In the genomic region with DNA sequence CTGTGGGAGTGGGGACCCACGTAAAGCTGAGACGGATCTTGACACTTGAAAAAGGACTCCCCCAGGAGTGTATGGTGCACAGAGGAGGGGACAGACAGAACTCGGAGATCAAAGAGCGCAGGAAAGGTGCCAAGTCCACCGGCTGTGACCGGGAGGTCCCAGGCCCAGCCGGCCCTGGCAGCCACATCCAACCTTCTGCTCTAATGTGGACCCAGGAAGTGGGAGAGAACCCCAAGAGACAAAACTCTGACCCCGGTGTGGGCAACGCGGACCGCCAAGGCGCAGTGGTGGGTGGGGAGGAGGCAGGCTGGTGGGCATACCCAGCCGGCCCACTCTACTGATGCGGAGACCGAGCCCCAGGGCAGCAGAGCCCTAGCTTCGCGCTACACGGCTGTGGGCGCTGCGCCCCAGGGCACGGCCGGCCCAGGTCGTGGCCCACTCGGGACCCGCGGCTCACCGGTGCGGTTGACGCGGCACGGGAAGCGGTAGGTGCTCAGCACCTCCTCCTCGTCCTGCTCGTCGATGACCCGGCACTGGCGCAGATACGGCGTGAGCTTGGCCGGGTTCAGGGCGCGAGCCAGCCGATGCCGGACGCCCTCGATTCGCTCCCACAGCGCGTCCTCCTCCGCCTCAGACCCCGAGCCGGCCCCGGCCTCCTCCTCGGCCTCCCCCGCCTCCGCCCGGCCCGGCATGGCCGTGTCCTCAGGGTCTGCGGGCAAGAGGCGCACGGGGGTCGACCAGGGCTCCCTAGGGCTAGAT, we compare ENCODE assay signal across 8 cellular contexts. TPM values are rescaled to one million over a fixed set of nuclear protein-coding genes. Genes with fewer than 3 reads are reported as not detected.
A peak's percentile ranks its signal among the peaks of the same experiment; 100 is the strongest.
DNase-seq lines count a peak whose midpoint lies in the region; ATAC-seq and TF ChIP-seq lines count a peak whose summit lies in the region.

No MANE protein-coding gene starts in this region.

- peaks cover 4% of the 10 kb centered on the region for H4K20me1 ChIP-seq in osteoblast (ENCODE audit: insufficient read depth, low read length)

- no peak overlapping the region for H3K27ac Mint-ChIP-seq in CD4-positive, CD25-positive, alpha-beta regulatory T cell

- H3K4me1 Mint-ChIP-seq in CD4-positive, CD25-positive, alpha-beta regulatory T cell = peaks cover 0 to 10% (median 6%) of the 10 kb centered on the region in 4 donors

- H3K4me3 Mint-ChIP-seq in CD4-positive, CD25-positive, alpha-beta regulatory T cell = peak overlapping the region; percentile 26 to 87 (median 74)

- no peak for TF ChIP-seq POLR2A in esophagus squamous epithelium (IDR thresholded peaks at IDR 0.05)

- no peaks in the 10 kb centered on the region for H3K36me3 Mint-ChIP-seq in CD4-positive, CD25-positive, alpha-beta regulatory T cell

- H3K9me3 Mint-ChIP-seq in CD4-positive, CD25-positive, alpha-beta regulatory T cell = no peaks in the 10 kb centered on the region

- peak overlapping the region; percentile 70 for H2AFZ ChIP-seq in osteoblast (ENCODE audit: low read length)

- no peaks in the 10 kb centered on the region for H3K36me3 ChIP-seq in CD4-positive, CD25-positive, alpha-beta regulatory T cell (ENCODE audit: control insufficient read depth, insufficient read depth, low read length)
- H3K36me3 ChIP-seq in esophagus squamous epithelium (peaks cover 0 to 19% (median 0%) of the 10 kb centered on the region in 3 donors), osteoblast (ENCODE audit: insufficient read depth, low read length) (peaks cover 24% of the 10 kb centered on the region)

- H3K27ac ChIP-seq in CD4-positive, CD25-positive, alpha-beta regulatory T cell (ENCODE audit: insufficient read depth, low read length, poor library complexity, severe bottlenecking) = no peak overlapping the region
- H3K27ac ChIP-seq in esophagus squamous epithelium (peak overlapping the region; percentile 74 to 89 (median 83)), osteoblast (ENCODE audit: low read depth, low read length) (peak overlapping the region; percentile 41)

- WGBS in esophagus squamous epithelium, 2 donors = 14 to 16% methylated on average over 7 to 20 of the region's 63 CpGs

- no peak for TF ChIP-seq CTCF in esophagus squamous epithelium (IDR thresholded peaks at IDR 0.05)
- no peak for TF ChIP-seq CTCF in osteoblast (IDR thresholded peaks at IDR 0.05; ENCODE audit: extremely low read depth, low read depth, low read length)

- intact Hi-C loops in esophagus squamous epithelium (cut with DNase I) (no loop called here), posterior cingulate gyrus (cut with DNase I) (no loop called here)

- ATAC-seq in CD4-positive, CD25-positive, alpha-beta regulatory T cell (ENCODE audit: low read depth in 2 of 2) = peak in 1 of 2 donors; percentile 6
- ATAC-seq in GM21390 (IDR thresholded peaks at IDR 0.05; ENCODE audit: unreplicated experiment) (no peak), GM21360 (IDR thresholded peaks at IDR 0.05; ENCODE audit: unreplicated experiment) (no peak)

- H3K79me2 ChIP-seq in osteoblast (ENCODE audit: insufficient read depth, low read length) = peaks cover 18% of the 10 kb centered on the region

- no peak for DNase-seq in CD4-positive, CD25-positive, alpha-beta regulatory T cell
- peak; percentile 25 for DNase-seq in RPMI8226
- DNase-seq in esophagus squamous epithelium (lab: John Stamatoyannopoulos, UW) = no peak
- peak; percentile 54 for DNase-seq in osteoblast (ENCODE audit: insufficient read length, low spot score, missing footprints)
- no peak for DNase-seq in posterior cingulate gyrus
- no peak for DNase-seq in inferior parietal cortex (ENCODE audit: extremely low spot score)

- H3K9me3 ChIP-seq in CD4-positive, CD25-positive, alpha-beta regulatory T cell (ENCODE audit: control insufficient read depth in 2 of 2, low read length in 2 of 2) = no peaks in the 10 kb centered on the region
- H3K9me3 ChIP-seq in esophagus squamous epithelium (no peaks in the 10 kb centered on the region), osteoblast (ENCODE audit: low read depth, low read length) (no peaks in the 10 kb centered on the region)

- peaks cover 70% of the 10 kb centered on the region for H3K27me3 Mint-ChIP-seq in CD4-positive, CD25-positive, alpha-beta regulatory T cell

- H3K4me1 ChIP-seq in CD4-positive, CD25-positive, alpha-beta regulatory T cell (ENCODE audit: control insufficient read depth, insufficient read depth, low read length, poor library complexity, severe bottlenecking) = peaks cover 8% of the 10 kb centered on the region
- H3K4me1 ChIP-seq in esophagus squamous epithelium = peaks cover 9 to 38% (median 17%) of the 10 kb centered on the region in 3 donors
- H3K4me1 ChIP-seq in osteoblast (ENCODE audit: insufficient read depth, low read length) = peaks cover 6% of the 10 kb centered on the region

- H3K4me2 ChIP-seq in osteoblast (ENCODE audit: insufficient read depth, low read length) = peak overlapping the region; percentile 87

- peaks cover 15% of the 10 kb centered on the region for H3K27me3 ChIP-seq in CD4-positive, CD25-positive, alpha-beta regulatory T cell (ENCODE audit: control insufficient read depth, insufficient read depth, low read length)
- peaks cover 0 to 61% (median 0%) of the 10 kb centered on the region in 4 donors for H3K27me3 ChIP-seq in esophagus squamous epithelium
- no peaks in the 10 kb centered on the region for H3K27me3 ChIP-seq in osteoblast (ENCODE audit: insufficient read depth, low read length)

- H3K4me3 ChIP-seq in CD4-positive, CD25-positive, alpha-beta regulatory T cell (ENCODE audit: low read depth, low read length) = no peak overlapping the region
- H3K4me3 ChIP-seq in esophagus squamous epithelium (peak overlapping the region; percentile 51 to 83 (median 76)), osteoblast (ENCODE audit: insufficient read depth, low read length) (peak overlapping the region; percentile 81)

RNA-seq across cellular contexts. Expression of a gene that starts 0.5 kb away (rescaled TPM):
- not detected for total RNA-seq in CD4-positive, CD25-positive, alpha-beta regulatory T cell
- not detected for polyA plus RNA-seq in CD4-positive, CD25-positive, alpha-beta regulatory T cell
- total RNA-seq in esophagus squamous epithelium (10 to 100 TPM; 11.6 to 24.1 (median 20.9) TPM), osteoblast (11.9 and 12.7 TPM in 2 replicates)

RNA-seq across cellular contexts. Expression of a gene that starts 32.5 kb away (rescaled TPM):
- total RNA-seq in CD4-positive, CD25-positive, alpha-beta regulatory T cell = 148 TPM
- 100 to 1,000 TPM; 323 to 340 (median 327) TPM for polyA plus RNA-seq in CD4-positive, CD25-positive, alpha-beta regulatory T cell
- 10 to 100 TPM in 1 of 4 donors, 1 to 10 TPM in 3; 3.8 to 10.3 (median 7.9) TPM for total RNA-seq in esophagus squamous epithelium
- 0.29 and 0.72 TPM in 2 replicates for total RNA-seq in osteoblast

RNA-seq across cellular contexts. Expression of a gene that starts 41.6 kb away (rescaled TPM):
- total RNA-seq in CD4-positive, CD25-positive, alpha-beta regulatory T cell = not detected
- not detected for polyA plus RNA-seq in CD4-positive, CD25-positive, alpha-beta regulatory T cell
- total RNA-seq in esophagus squamous epithelium (10 to 100 TPM; 40.6 to 89.4 (median 53.8) TPM), osteoblast (28.6 and 35.5 TPM in 2 replicates)

Comparison
In these comparisons a context has a peak if more than half of its experiments do, and no peak if none do; other contexts are left out.
1. DNase-seq: peak in RPMI8226 (single experiment) and osteoblast (single experiment); none in CD4-positive, CD25-positive, alpha-beta regulatory T cell (0 of 3), esophagus squamous epithelium (single experiment), posterior cingulate gyrus (0 of 10) and inferior parietal cortex (single experiment).
2. RNA of a gene that starts 0.5 kb away (total RNA-seq): 11.6 to 24.1 TPM in esophagus squamous epithelium and 11.9 to 12.7 TPM in osteoblast; not detected in CD4-positive, CD25-positive, alpha-beta regulatory T cell (single experiment); every median in the first group is over 10 times any median in the second.
3. RNA of a gene that starts 32.5 kb away (total RNA-seq): 148 TPM in CD4-positive, CD25-positive, alpha-beta regulatory T cell (single experiment); 3.8 to 10.3 TPM in esophagus squamous epithelium and 0.29 to 0.72 TPM in osteoblast; every median in the first group is over 10 times any median in the second.
4. RNA of a gene that starts 41.6 kb away (total RNA-seq): 40.6 to 89.4 TPM in esophagus squamous epithelium and 28.6 to 35.5 TPM in osteoblast; not detected in CD4-positive, CD25-positive, alpha-beta regulatory T cell (single experiment); every median in the first group is over 10 times any median in the second.